10 cellular contexts compared by ENCODE assay signal in the genomic region with DNA sequence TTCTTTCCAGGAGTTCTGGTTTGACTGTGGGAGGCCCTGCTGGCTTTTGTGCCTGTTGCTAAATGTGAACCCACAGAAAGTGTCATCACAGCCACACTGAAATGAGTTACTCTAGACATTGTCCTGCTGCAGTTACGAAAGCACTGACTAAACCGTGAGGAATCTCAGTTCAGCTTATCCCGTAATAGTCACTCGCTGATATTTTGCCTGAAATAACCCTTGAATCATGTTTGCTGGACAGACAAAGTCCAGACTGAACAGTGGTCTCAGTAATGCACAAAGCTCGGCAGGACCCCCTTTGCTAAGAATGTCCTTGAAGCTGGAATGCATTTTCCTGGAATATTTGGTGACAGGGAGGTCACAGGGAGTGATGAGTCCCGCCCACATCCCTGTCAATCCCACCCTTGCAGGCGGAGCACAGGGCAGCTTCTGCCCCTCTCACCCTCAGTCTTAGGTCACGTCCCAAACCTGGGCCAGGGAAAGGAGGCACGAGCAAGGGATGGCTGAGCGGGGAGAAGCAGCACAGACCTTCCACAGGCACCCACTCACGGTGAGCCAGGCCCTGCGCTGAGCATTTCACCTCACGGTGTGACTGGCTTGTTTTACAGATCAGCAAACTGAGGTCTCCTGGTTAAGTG. TPM values are rescaled to one million over a fixed set of nuclear protein-coding genes. Genes with fewer than 3 reads are reported as not detected.
DNase-seq lines count a peak whose midpoint lies in the region; ATAC-seq lines count a peak whose summit lies in the region.
"Had no signal": no experiment of that assay in that cellular context is flagged by ENCODE, and none has a peak within 500 bp of the region (broad histone marks: within the 10 kb centered on the region; RNA-seq: fewer than 3 reads in every experiment).

No MANE protein-coding gene starts in this region.

- no peak for ATAC-seq in GM19351 (IDR thresholded peaks at IDR 0.05; ENCODE audit: unreplicated experiment)
- ATAC-seq: CD8-positive, alpha-beta T cell had no signal

- H4K8ac ChIP-seq in mesendoderm (ENCODE audit: low read depth, low read length) = no peak overlapping the region

- no peak overlapping the region for H3K4me3 ChIP-seq in mesendoderm (ENCODE audit: low read length)

- H3K4ac ChIP-seq in mesendoderm (ENCODE audit: low read depth, low read length) = no peak overlapping the region

- H2BK5ac ChIP-seq in mesendoderm (ENCODE audit: low read length) = no peak overlapping the region

- H3K4me2 ChIP-seq in mesendoderm (ENCODE audit: low read length) = no peak overlapping the region

- no peak overlapping the region for H4K5ac ChIP-seq in mesendoderm (ENCODE audit: low read length)

- no peak overlapping the region for H2BK15ac ChIP-seq in mesendoderm (replicated peaks; ENCODE audit: low read depth)

- H3K79me2 ChIP-seq in mesendoderm (ENCODE audit: control insufficient read depth, insufficient read depth, low read length) = no peaks in the 10 kb centered on the region

- no peak overlapping the region for H2AK5ac ChIP-seq in mesendoderm (ENCODE audit: low read length)

- H3K27ac ChIP-seq in cingulate gyrus (ENCODE audit: low read depth, low read length) = peak overlapping the region; percentile 40
- H3K27ac ChIP-seq in mesendoderm (ENCODE audit: low read depth, low read length) = no peak overlapping the region

- no peaks in the 10 kb centered on the region for H3K4me1 ChIP-seq in mesendoderm (ENCODE audit: control insufficient read depth, low read depth, low read length)

- no peak overlapping the region for H2BK120ac ChIP-seq in mesendoderm (ENCODE audit: low read depth, low read length)

- DNase-seq in AG08396 (ENCODE audit: low spot score) = peak; percentile 92
- DNase-seq in NCI-H226 = peak; percentile 55
- DNase-seq in mesendoderm = peak; percentile 16
- no peak for DNase-seq in stimulated activated CD4-positive, alpha-beta T cell treated with anti-CD3 and anti-CD28 coated beads, Interleukin-15, amount 100 ng/mL, for 24 hours
- no peak for DNase-seq in COR-L47 (lab: John Stamatoyannopoulos, UW)
- no peak for DNase-seq in activated CD4-positive, alpha-beta T cell treated with anti-CD3 and anti-CD28 coated beads, Interleukin-2, amount 50 U/mL, for 1 hour
- DNase-seq: CD8-positive, alpha-beta T cell; NCI-H2227 treated with DMSO at 0.1 percent for 48 hours had no signal

- H3K18ac ChIP-seq in mesendoderm (ENCODE audit: low read length) = no peak overlapping the region

- H3K56ac ChIP-seq in mesendoderm (ENCODE audit: low read length) = no peak overlapping the region

- no peak overlapping the region for H3K23ac ChIP-seq in mesendoderm (ENCODE audit: low read length)

- H3K36me3 ChIP-seq in mesendoderm (ENCODE audit: control insufficient read depth, insufficient read depth, low read length) = no peaks in the 10 kb centered on the region

- H3K27me3 ChIP-seq in mesendoderm (ENCODE audit: insufficient read depth, low read length, poor library complexity) = no peaks in the 10 kb centered on the region

- no CpG with 5 or more reads among the region's 13 CpGs for WGBS in mesendoderm (ENCODE audit: extremely low coverage, insufficient coverage, low lambda C conversion rate)

- H3K9ac ChIP-seq in mesendoderm (ENCODE audit: low read length) = no peak overlapping the region

- no peaks in the 10 kb centered on the region for H3K79me1 ChIP-seq in mesendoderm (ENCODE audit: low read length)

RNA-seq across cellular contexts. Expression of a gene that starts 53.4 kb away (rescaled TPM):
- 35.2 TPM for polyA plus RNA-seq in mesendoderm (2013, experiment 1 of 2)
- polyA plus RNA-seq in mesendoderm (2013, experiment 2 of 2) = 34.9 TPM

Comparison
In these comparisons a context has a peak if more than half of its experiments do, and no peak if none do; other contexts are left out.
1. DNase-seq: peak in AG08396 (single experiment), NCI-H226 (single experiment) and mesendoderm (single experiment); none in stimulated activated CD4-positive, alpha-beta T cell treated with anti-CD3 and anti-CD28 coated beads, Interleukin-15, amount 100 ng/mL, for 24 hours (single experiment), COR-L47 (single experiment) and activated CD4-positive, alpha-beta T cell treated with anti-CD3 and anti-CD28 coated beads, Interleukin-2, amount 50 U/mL, for 1 hour (single experiment).